28 cellular contexts compared by ENCODE assay signal in the genomic region with DNA sequence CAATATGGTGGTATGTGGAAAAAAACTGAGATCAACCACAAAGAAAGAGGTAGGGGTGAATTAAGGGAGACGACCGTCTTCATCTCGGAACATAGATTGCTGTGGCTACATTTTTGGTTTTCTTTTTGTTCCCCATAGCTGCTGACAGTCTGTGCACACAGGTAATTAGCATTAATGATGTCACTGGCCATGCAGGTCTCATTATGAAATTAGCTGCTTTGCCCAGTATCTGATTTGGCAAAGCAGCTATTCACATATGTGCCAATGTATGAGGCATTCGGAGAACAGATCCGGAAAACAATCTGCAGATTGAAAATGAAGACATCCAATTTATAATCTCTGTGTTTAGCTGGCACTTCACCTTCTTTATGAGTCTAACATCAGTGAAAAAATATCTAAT. TPM values are rescaled to one million over a fixed set of nuclear protein-coding genes. Genes with fewer than 3 reads are reported as not detected.
"Had no signal": no experiment of that assay in that cellular context is flagged by ENCODE, and none has a peak within 500 bp of the region (broad histone marks: within the 10 kb centered on the region; RNA-seq: fewer than 3 reads in every experiment).

No MANE protein-coding gene starts in this region.

- H3K9me3 ChIP-seq: heart right ventricle, mucosa of descending colon, sigmoid colon, stomach, suprapubic skin, tibial nerve had no signal

- H3K4me3 ChIP-seq: heart right ventricle, mucosa of descending colon, sigmoid colon, smooth muscle cell, stomach, suprapubic skin, tibial nerve had no signal

- H3K27ac ChIP-seq: epithelial cell of prostate, heart right ventricle, sigmoid colon, stomach, suprapubic skin, tibial nerve had no signal

- FAIRE-seq: urothelium cell line had no signal

- DNase-seq: activated CD4-positive, alpha-beta memory T cell treated with anti-CD3 and anti-CD28 coated beads for 36 hours; activated CD4-positive, alpha-beta T cell treated with anti-CD3 and anti-CD28 coated beads for 4 hours; activated CD4-positive, CD25-positive, alpha-beta regulatory T cell; activated gamma-delta T cell; activated naive CD4-positive, alpha-beta T cell treated with anti-CD3 and anti-CD28 coated beads, Interleukin-2, amount 50 U/mL, for 16 hours; activated naive CD8-positive, alpha-beta T cell treated with anti-CD3 and anti-CD28 coated beads, Interleukin-2, amount 50 U/mL, for 24 hours; activated T-cell treated with anti-CD3 and anti-CD28 coated beads for 4 hours; heart right ventricle; islet precursor cell; left colon; mesenchymal stem cell; mucosa of descending colon; nephron progenitor cell; occipital lobe; sigmoid colon; stimulated activated CD4-positive, alpha-beta T cell treated with anti-CD3 and anti-CD28 coated beads, Interleukin-15, amount 100 ng/mL, for 24 hours; stomach; T1000 had no signal

- H3K36me3 ChIP-seq: heart right ventricle, sigmoid colon, stomach, suprapubic skin, tibial nerve had no signal

- H3K27me3 ChIP-seq: sigmoid colon, stomach, tibial nerve had no signal

- ATAC-seq: activated naive CD8-positive, alpha-beta T cell treated with anti-CD3 and anti-CD28 coated beads, Interleukin-2, amount 50 U/mL, for 24 hours; heart right ventricle; left colon; mucosa of descending colon; stimulated activated memory B cell treated with anti-CD40 and anti-IgM and Interleukin-4, amounts not matched to agents 10 μg/mL and 1 μg/mL and 100 μg/mL, for 72 hours had no signal

RNA-seq across cellular contexts. Expression of a gene that starts 13.1 kb away (rescaled TPM):
- total RNA-seq: activated CD4-positive, alpha-beta memory T cell treated with anti-CD3 and anti-CD28 coated beads for 36 hours; cardiac septum; chondrocyte; fibroblast of villous mesenchyme; heart right ventricle; left colon; lower leg skin; mucosa of descending colon; occipital lobe; sigmoid colon; smooth muscle cell; stomach; suprapubic skin; tibial nerve had no signal
- polyA plus RNA-seq: heart right ventricle, sigmoid colon, smooth muscle cell, stomach had no signal
